Comparison of ENCODE assay signal across 7 cellular contexts in the genomic region with DNA sequence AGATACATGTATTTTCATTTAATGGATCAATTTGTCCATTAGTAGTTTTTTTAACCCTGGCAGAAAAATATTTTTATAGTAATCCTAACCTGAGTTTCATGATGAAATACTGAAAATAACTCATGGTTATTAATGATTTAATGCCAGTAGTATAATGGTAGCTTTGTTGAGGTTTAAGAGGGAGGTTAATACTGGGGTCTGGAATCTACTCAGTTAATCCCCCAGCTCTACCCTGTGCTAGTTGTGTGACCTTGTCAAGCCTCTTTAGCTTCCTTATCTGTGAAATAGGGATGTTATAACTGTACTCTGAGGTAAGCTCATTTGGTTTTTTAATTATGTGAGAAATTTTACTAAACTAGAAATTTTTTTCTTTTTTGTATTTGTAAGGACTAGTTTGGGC.
"Had no signal": no experiment of that assay in that cellular context is flagged by ENCODE, and none has a peak within 500 bp of the region (broad histone marks: within the 10 kb centered on the region; RNA-seq: fewer than 3 reads in every experiment).

No MANE protein-coding gene starts in this region.

- H3K9me3 Mint-ChIP-seq: HFFc6 had no signal

- DNase-seq: GM23248, GOT3, H7, HFFc6, IMR-90 had no signal

- H3K4me3 Mint-ChIP-seq: HFFc6 had no signal

- H3K27ac Mint-ChIP-seq: HFFc6 had no signal

- ATAC-seq: HCT116, K562 had no signal
